In the genomic region with DNA sequence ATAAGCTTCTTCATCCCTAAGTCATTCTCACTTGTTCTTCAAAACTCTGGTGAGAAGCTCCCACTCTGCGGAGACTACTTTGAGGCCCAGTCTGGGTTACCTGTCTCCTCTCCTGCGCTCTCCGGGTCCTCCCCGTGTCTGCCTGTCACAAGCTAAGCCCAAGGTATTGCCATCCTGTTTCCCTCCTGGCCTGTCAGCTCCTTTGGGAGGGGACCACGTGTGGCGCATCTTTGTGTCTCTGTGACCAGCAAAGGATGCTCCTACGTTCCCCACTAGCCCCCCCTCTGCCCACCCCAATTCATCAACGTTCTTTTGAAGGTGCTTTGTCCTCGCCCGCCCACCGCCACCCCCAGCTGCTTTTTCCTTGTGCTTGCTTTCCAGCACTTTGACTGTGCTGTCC, we compare ENCODE assay signal across 31 cellular contexts. TPM values are rescaled to one million over a fixed set of nuclear protein-coding genes. Genes with fewer than 3 reads are reported as not detected.
DNase-seq lines count a peak whose midpoint lies in the region; ATAC-seq and TF ChIP-seq lines count a peak whose summit lies in the region.
"Had no signal": no experiment of that assay in that cellular context is flagged by ENCODE, and none has a peak within 500 bp of the region (broad histone marks: within the 10 kb centered on the region; RNA-seq: fewer than 3 reads in every experiment).

No MANE protein-coding gene starts in this region.

- H3K4me1 Mint-ChIP-seq in HFFc6 (ENCODE audit: low read depth), result peaks cover 83% of the 10 kb centered on the region
- H3K4me1 Mint-ChIP-seq in brain, result peaks cover 52% of the 10 kb centered on the region
- H3K4me1 Mint-ChIP-seq in mesothelial cell of epicardium, result peaks cover 36% of the 10 kb centered on the region
- H3K4me1 Mint-ChIP-seq: naive thymus-derived CD8-positive, alpha-beta T cell; stimulated activated naive B cell treated with anti-CD40 and anti-IgM and Interleukin-4, amounts not matched to agents 10 μg/mL and 1 μg/mL and 100 μg/mL, for 72 hours had no signal

- CTCF ChIA-PET in HEK293T (lab: Yijun Ruan, JAX), result interaction anchor here (1.0 to 1.6 kb wide), 2 partner anchors 10 to 11 kb away, joined by 4 read pairs; no protein-coding TSS in a partner anchor

- H3K27me3 Mint-ChIP-seq in HFFc6 (ENCODE audit: insufficient read depth) (peaks cover 1% of the 10 kb centered on the region), brain (no peaks in the 10 kb centered on the region), mesothelial cell of epicardium (ENCODE audit: low read depth) (no peaks in the 10 kb centered on the region)

- no peak for ATAC-seq in thoracic aorta (ENCODE audit: insufficient number of reproducible peaks, low FRiP score, low read depth)
- ATAC-seq in GM18505 (IDR thresholded peaks at IDR 0.05; ENCODE audit: unreplicated experiment), result no peak
- ATAC-seq: activated CD4-positive, CD25-positive, alpha-beta regulatory T cell treated with anti-CD3 and anti-CD28 coated beads, Interleukin-2, amount 50 U/mL, for 24 hours; gastroesophageal sphincter; naive thymus-derived CD8-positive, alpha-beta T cell; right lobe of liver; stimulated activated naive B cell treated with anti-CD40 and anti-IgM and Interleukin-4, amounts not matched to agents 10 μg/mL and 1 μg/mL and 100 μg/mL, for 72 hours had no signal

- no peaks in the 10 kb centered on the region for H3K9me3 ChIP-seq in thoracic aorta
- H3K9me3 ChIP-seq: BE2C, right lobe of liver had no signal

- H3K36me3 Mint-ChIP-seq in HFFc6 (ENCODE audit: low read depth) (peaks cover 20% of the 10 kb centered on the region), brain (peaks cover 4% of the 10 kb centered on the region), mesothelial cell of epicardium (peaks cover 5% of the 10 kb centered on the region)
- H3K36me3 Mint-ChIP-seq: activated CD4-positive, alpha-beta memory T cell treated with anti-CD3 and anti-CD28 coated beads for 36 hours; activated naive CD8-positive, alpha-beta T cell had no signal

- no peak overlapping the region for H3K4me3 Mint-ChIP-seq in HFFc6
- no peak overlapping the region for H3K4me3 Mint-ChIP-seq in brain
- no peak overlapping the region for H3K4me3 Mint-ChIP-seq in mesothelial cell of epicardium
- H3K4me3 Mint-ChIP-seq: activated CD4-positive, alpha-beta memory T cell treated with anti-CD3 and anti-CD28 coated beads for 36 hours; activated naive CD8-positive, alpha-beta T cell; naive thymus-derived CD8-positive, alpha-beta T cell; stimulated activated naive B cell treated with anti-CD40 and anti-IgM and Interleukin-4, amounts not matched to agents 10 μg/mL and 1 μg/mL and 100 μg/mL, for 72 hours had no signal

- H3K4me3 ChIP-seq in thoracic aorta, result no peak overlapping the region
- H3K4me3 ChIP-seq: dorsolateral prefrontal cortex, gastroesophageal sphincter, right lobe of liver, SK-N-MC had no signal

- H3K4me1 ChIP-seq in thoracic aorta (ENCODE audit: control insufficient read depth in 1 of 2, low read depth in 2 of 2), result peaks cover 31 to 60% of the 10 kb centered on the region in 2 donors
- H3K4me1 ChIP-seq: BE2C, right lobe of liver had no signal

- H3K27ac Mint-ChIP-seq in HFFc6 (peak overlapping the region; percentile 62), brain (peak overlapping the region in 4 of 5 experiments; percentile 31 to 76 (median 57)), mesothelial cell of epicardium (peak overlapping the region; percentile 69)
- H3K27ac Mint-ChIP-seq: activated CD4-positive, alpha-beta memory T cell treated with anti-CD3 and anti-CD28 coated beads for 36 hours; activated naive CD8-positive, alpha-beta T cell; activated T-helper 2 cell treated with anti-CD3 and anti-CD28 coated beads, Interferon-gamma antibody, Interleukin-2, Interleukin-4, amounts not matched to agents 10 μg/mL and 5 μg/mL and 100 μg/mL, durations not matched to agents 14 hours and 24 hours and 36 hours; naive thymus-derived CD8-positive, alpha-beta T cell; stimulated activated naive B cell treated with anti-CD40 and anti-IgM and Interleukin-4, amounts not matched to agents 10 μg/mL and 1 μg/mL and 100 μg/mL, for 72 hours had no signal

- H3K9me3 Mint-ChIP-seq in HFFc6 (peaks cover 19% of the 10 kb centered on the region), brain (peaks cover 14 to 22% (median 17%) of the 10 kb centered on the region in 5 experiments), mesothelial cell of epicardium (peaks cover 9% of the 10 kb centered on the region)
- H3K9me3 Mint-ChIP-seq: activated T-helper 2 cell treated with anti-CD3 and anti-CD28 coated beads, Interferon-gamma antibody, Interleukin-2, Interleukin-4, amounts not matched to agents 10 μg/mL and 5 μg/mL and 100 μg/mL, durations not matched to agents 14 hours and 24 hours and 36 hours had no signal

- POLR2A ChIA-PET in HEK293T (lab: Yijun Ruan, JAX), result interaction anchor here (1.1 kb wide), 1 partner anchor 33 kb away, joined by 3 read pairs; no protein-coding TSS in a partner anchor

- no peaks in the 10 kb centered on the region for H3K36me3 ChIP-seq in thoracic aorta
- H3K36me3 ChIP-seq: BE2C, gastroesophageal sphincter, right lobe of liver had no signal

- TF ChIP-seq CTCF in HFFc6 (IDR thresholded peaks at IDR 0.05) (no peak), brain (conservative IDR thresholded peaks at IDR 0.05) (no peak), mesothelial cell of epicardium (IDR thresholded peaks at IDR 0.05; ENCODE audit: unreplicated experiment) (no peak), thoracic aorta (IDR thresholded peaks at IDR 0.05) (no peak)

- no peak for DNase-seq in HFFc6
- DNase-seq in mesothelial cell of epicardium (ENCODE audit: low spot score in 2 of 2, unreplicated experiment in 2 of 2), result no peak
- no peak for DNase-seq in thoracic aorta (ENCODE audit: low spot score)
- no peak for DNase-seq in LoVo (ENCODE audit: low spot score)
- DNase-seq in HEK293T (ENCODE audit: extremely low spot score), result no peak
- DNase-seq: ACHN; activated CD4-positive, alpha-beta memory T cell treated with anti-CD3 and anti-CD28 coated beads for 36 hours; activated CD8-positive, alpha-beta memory T cell treated with anti-CD3 and anti-CD28 coated beads, Interleukin-2, amount 50 U/mL, for 48 hours; BE2C; GDM1; left ventricle myocardium superior; naive thymus-derived CD8-positive, alpha-beta T cell; NCI-H1417 treated with DMSO at 0.1 percent for 48 hours; NCI-H2081; NCI-H446; NCI-H774; right lobe of liver; stimulated activated CD4-positive, alpha-beta T cell treated with anti-CD3 and anti-CD28 coated beads, Interleukin-15, amount 100 ng/mL, for 24 hours; stimulated activated naive B cell treated with anti-CD40 and anti-IgM and Interleukin-4, amounts not matched to agents 10 μg/mL and 1 μg/mL and 100 μg/mL, for 72 hours had no signal

- H3K27ac ChIP-seq in thoracic aorta, result peak overlapping the region; percentile 61 to 77
- H3K27ac ChIP-seq: right lobe of liver, SK-N-MC had no signal

- H3K27me3 ChIP-seq in thoracic aorta (replicated peaks; ENCODE audit: insufficient read depth), result no peaks in the 10 kb centered on the region
- H3K27me3 ChIP-seq: BE2C, dorsolateral prefrontal cortex, right lobe of liver had no signal

- TF ChIP-seq POLR2A in GM18505 (IDR thresholded peaks at IDR 0.05; ENCODE audit: borderline replicate concordance, extremely low read depth, insufficient read depth, insufficient read length), result no peak

TF ChIP-seq in HEK293T, 16 proteins besides CTCF, POLR2A, EP300 and RAD21:
- no peak for TF ChIP-seq NFRKB (IDR thresholded peaks at IDR 0.05)
- TF ChIP-seq SUZ12 (IDR thresholded peaks at IDR 0.05), result no peak

RNA-seq across cellular contexts. Expression of a gene that starts 31.8 kb away (rescaled TPM):
- 100 to 1,000 TPM; 199 to 346 (median 326) TPM for total RNA-seq in HFFc6 (2021; fragmentation: NEBNext Ultra II Directional; extraction: Animal tissue kit (Norgen Biotek cat#: 25700))
- polyA plus RNA-seq in brain (ENCODE audit: insufficient read depth, low read depth, low replicate concordance), result 135 TPM
- 283 to 297 TPM (median 296 TPM) in 3 replicates for total RNA-seq in mesothelial cell of epicardium
- 100 to 1,000 TPM; 587 to 972 TPM for total RNA-seq in thoracic aorta
- total RNA-seq: activated CD4-positive, alpha-beta memory T cell treated with anti-CD3 and anti-CD28 coated beads for 36 hours; activated T-helper 2 cell treated with anti-CD3 and anti-CD28 coated beads, Interferon-gamma antibody, Interleukin-2, Interleukin-4, amounts not matched to agents 10 μg/mL and 5 μg/mL and 100 μg/mL, durations not matched to agents 14 hours and 24 hours and 36 hours; naive thymus-derived CD8-positive, alpha-beta T cell; T-helper 1 cell treated with Interleukin-12 subunit alpha and Interleukin-12 subunit beta and Interleukin-4 antibody, amounts not matched to agents 30 ng/mL and 1 ng/mL, for 36 hours had no signal
- polyA plus RNA-seq: naive thymus-derived CD8-positive, alpha-beta T cell had no signal

RNA-seq across cellular contexts. Expression of a gene that starts 57.4 kb away (rescaled TPM):
- total RNA-seq in HFFc6 (2021; fragmentation: NEBNext Ultra II Directional; extraction: Animal tissue kit (Norgen Biotek cat#: 25700)), result 1 to 10 TPM; 1.0 to 3.7 (median 2.4) TPM
- 22.0 TPM for polyA plus RNA-seq in brain (ENCODE audit: insufficient read depth, low read depth, low replicate concordance)
- 2.0 to 2.5 TPM (median 2.1 TPM) in 3 replicates for total RNA-seq in mesothelial cell of epicardium
- total RNA-seq in thoracic aorta, result 1 to 10 TPM in 1 of 2 donors, not detected in 1; 5.1 TPM
- total RNA-seq: astrocyte; fibroblast of lung; left ventricle myocardium superior; naive thymus-derived CD8-positive, alpha-beta T cell had no signal
- polyA plus RNA-seq: naive thymus-derived CD8-positive, alpha-beta T cell had no signal

RNA-seq across cellular contexts. Expression of a gene that starts 57.5 kb away (rescaled TPM):
- under 1 TPM in 1 of 6 experiments, not detected in 5; 0.06 TPM for total RNA-seq in HFFc6 (2021; fragmentation: NEBNext Ultra II Directional; extraction: Animal tissue kit (Norgen Biotek cat#: 25700))
- polyA plus RNA-seq in brain (ENCODE audit: insufficient read depth, low read depth, low replicate concordance), result 0.49 TPM
- total RNA-seq in mesothelial cell of epicardium (0.07 TPM in 1 of 3 replicates, not detected in the others), thoracic aorta (not detected)
- total RNA-seq: astrocyte, fibroblast of lung, gastroesophageal sphincter, HT-29, left ventricle myocardium superior, right lobe of liver had no signal
- polyA plus RNA-seq: fibroblast of lung; naive thymus-derived CD8-positive, alpha-beta T cell had no signal
